ENCODE assay signal across 25 cellular contexts in genomic region chr16:53558665-53559064, GRCh38. TPM values are rescaled to one million over a fixed set of nuclear protein-coding genes. Genes with fewer than 3 reads are reported as not detected.
DNase-seq lines count a peak whose midpoint lies in the region; ATAC-seq and TF ChIP-seq lines count a peak whose summit lies in the region.
"Had no signal": no experiment of that assay in that cellular context is flagged by ENCODE, and none has a peak within 500 bp of the region (broad histone marks: within the 10 kb centered on the region; RNA-seq: fewer than 3 reads in every experiment).

No MANE protein-coding gene starts in this region.

- CTCF ChIA-PET in Caco-2 (lab: Charles Lee), result interaction anchor here (0.9 kb wide), 1 partner anchor 9 kb away, joined by 3 read pairs; no protein-coding TSS in a partner anchor

- TF ChIP-seq CTCF in Caco-2 (IDR thresholded peaks at IDR 0.05; ENCODE audit: insufficient read depth in 1 of 2, low read depth in 1 of 2, low read length in 1 of 2, severe bottlenecking in 1 of 2, unreplicated experiment in 1 of 2) (no peak), natural killer cell (IDR thresholded peaks at IDR 0.05) (no peak)

- intact Hi-C loops in Caco-2 (cut with micrococcal nuclease; ENCODE audit: unreplicated experiment) (loop anchor here (10.0 kb wide), 2 partner anchors 616 to 726 kb away; partner anchors contain the start of gene IRX3), left ventricle myocardium superior (cut with micrococcal nuclease) (no loop called here), sciatic nerve (cut with DNase I) (no loop called here), natural killer cell (cut with micrococcal nuclease) (no loop called here)

- peak overlapping the region; percentile 29 for H3K27ac Mint-ChIP-seq in Caco-2 (ENCODE audit: unreplicated experiment)
- H3K27ac Mint-ChIP-seq in natural killer cell, result no peak overlapping the region
- no peak overlapping the region for H3K27ac Mint-ChIP-seq in immature natural killer cell
- H3K27ac Mint-ChIP-seq: CD4-positive, alpha-beta T cell had no signal

- DNase-seq in Caco-2, result no peak
- peak; percentile 11 to 51 for DNase-seq in NCI-H446 (lab: John Stamatoyannopoulos, UW)
- peak; percentile 40 for DNase-seq in left ventricle myocardium superior
- no peak for DNase-seq in sciatic nerve (ENCODE audit: low spot score)
- DNase-seq in natural killer cell, result no peak
- no peak for DNase-seq in immature natural killer cell
- no peak for DNase-seq in activated naive CD4-positive, alpha-beta T cell (lab: John Stamatoyannopoulos, UW)
- DNase-seq: AML-193; CD4-positive, alpha-beta T cell; DMS53; GM23248; H9; IMR-90; KG1; MG63; NCI-H1694 treated with DMSO at 0.1 percent for 48 hours; NCI-H2081; NCI-H2227 treated with DMSO at 0.1 percent for 48 hours; NCI-H510A treated with DMSO at 0.1 percent for 48 hours; NCI-H774; PC-9; RPMI8226; SHP77 treated with DMSO at 0.1 percent for 48 hours had no signal

- no peaks in the 10 kb centered on the region for H3K9me3 ChIP-seq in Caco-2
- H3K9me3 ChIP-seq: A549; BLaER1 treated with 17β-estradiol and CSF1 and Interleukin-3, amounts not matched to agents 10 nM and 100 nM; MG63 had no signal

- H3K4me1 Mint-ChIP-seq in Caco-2 (ENCODE audit: low read depth, unreplicated experiment) (peaks cover 6% of the 10 kb centered on the region), natural killer cell (no peaks in the 10 kb centered on the region), immature natural killer cell (no peaks in the 10 kb centered on the region)

- H3K9me3 Mint-ChIP-seq in Caco-2 (ENCODE audit: unreplicated experiment) (no peaks in the 10 kb centered on the region), natural killer cell (no peaks in the 10 kb centered on the region), immature natural killer cell (no peaks in the 10 kb centered on the region)
- H3K9me3 Mint-ChIP-seq: CD4-positive, alpha-beta T cell had no signal

- ATAC-seq in left ventricle myocardium superior (peak; percentile 66), sciatic nerve (peak; percentile 36), natural killer cell (no peak)

- no peaks in the 10 kb centered on the region for H3K36me3 ChIP-seq in Caco-2 (ENCODE audit: control insufficient read depth, insufficient read depth, low read length)
- H3K36me3 ChIP-seq: BLaER1 treated with 17β-estradiol and CSF1 and Interleukin-3, amounts not matched to agents 10 nM and 100 nM; MG63 had no signal

- no peak overlapping the region for H3K4me3 Mint-ChIP-seq in Caco-2 (ENCODE audit: unreplicated experiment)
- H3K4me3 Mint-ChIP-seq in natural killer cell, result no peak overlapping the region
- no peak overlapping the region for H3K4me3 Mint-ChIP-seq in immature natural killer cell
- H3K4me3 Mint-ChIP-seq: CD4-positive, alpha-beta T cell; H9 had no signal

- H3K4me3 ChIP-seq in Caco-2 (ENCODE audit: low read depth, low read length), result no peak overlapping the region
- H3K4me3 ChIP-seq: A549; BLaER1 treated with 17β-estradiol and CSF1 and Interleukin-3, amounts not matched to agents 10 nM and 100 nM; GM23248; MG63; PC-9 had no signal

- POLR2A ChIA-PET in Caco-2 (lab: Charles Lee), result no interaction called here

- no peaks in the 10 kb centered on the region for H3K27me3 Mint-ChIP-seq in Caco-2 (ENCODE audit: insufficient read depth, unreplicated experiment)
- peaks cover 0 to 3% of the 10 kb centered on the region in 2 donors for H3K27me3 Mint-ChIP-seq in natural killer cell (ENCODE audit: low read depth in 2 of 2)
- peaks cover 1 to 2% (median 2%) of the 10 kb centered on the region in 3 donors for H3K27me3 Mint-ChIP-seq in immature natural killer cell (ENCODE audit: low read depth in 3 of 3)

- no peaks in the 10 kb centered on the region for H3K27me3 ChIP-seq in Caco-2 (replicated peaks; ENCODE audit: control insufficient read depth, insufficient read depth, low read length)
- H3K27me3 ChIP-seq: BLaER1 treated with 17β-estradiol and CSF1 and Interleukin-3, amounts not matched to agents 10 nM and 100 nM; MG63 had no signal

- no TSS peak for BruUV-seq in Caco-2 (replicated peaks; lab: Mats Ljungman, UMichigan)

- no peaks in the 10 kb centered on the region for H3K36me3 Mint-ChIP-seq in Caco-2 (ENCODE audit: insufficient read depth, unreplicated experiment)
- H3K36me3 Mint-ChIP-seq in natural killer cell, result no peaks in the 10 kb centered on the region
- H3K36me3 Mint-ChIP-seq in immature natural killer cell, result no peaks in the 10 kb centered on the region

- no peaks in the 10 kb centered on the region for H3K4me1 ChIP-seq in Caco-2
- H3K4me1 ChIP-seq: A549 had no signal

RNA-seq across cellular contexts. Expression of gene AKTIP, which starts 55.7 kb away (rescaled TPM):
- total RNA-seq in Caco-2 (2022), result 102 and 127 TPM in 2 replicates
- 89.9 TPM for total RNA-seq in left ventricle myocardium superior
- total RNA-seq in sciatic nerve, result 42.8 TPM
- 10 to 100 TPM; 22.0 to 33.2 (median 23.2) TPM for total RNA-seq in natural killer cell
- 10 to 100 TPM; 23.3 to 32.0 (median 30.9) TPM for polyA plus RNA-seq in immature natural killer cell

Comparison
In these comparisons a context has a peak if more than half of its experiments do, and no peak if none do; other contexts are left out.
1. DNase-seq: peak in NCI-H446 (2 of 2) and left ventricle myocardium superior (single experiment); none in Caco-2 (0 of 2), sciatic nerve (single experiment), natural killer cell (single experiment), immature natural killer cell (0 of 3) and activated naive CD4-positive, alpha-beta T cell (0 of 4).
2. ATAC-seq: peak in left ventricle myocardium superior (single experiment) and sciatic nerve (single experiment); none in natural killer cell (0 of 3).